In genomic region chr4:15197005-15197404, GRCh38 we compare ENCODE assay signal across 10 cellular contexts.
DNase-seq lines count a peak whose midpoint lies in the region; ATAC-seq and TF ChIP-seq lines count a peak whose summit lies in the region.
"Had no signal": no experiment of that assay in that cellular context is flagged by ENCODE, and none has a peak within 500 bp of the region (broad histone marks: within the 10 kb centered on the region; RNA-seq: fewer than 3 reads in every experiment).

No MANE protein-coding gene starts in this region.

- intact Hi-C loops in naive thymus-derived CD4-positive, alpha-beta T cell (cut with micrococcal nuclease) = no loop called here

- no peak overlapping the region for H3K4me3 ChIP-seq in AG04450 (ENCODE audit: low read depth, low read length)
- H3K4me3 ChIP-seq in astrocyte of the spinal cord (ENCODE audit: low read depth, low read length) = no peak overlapping the region
- no peak overlapping the region for H3K4me3 ChIP-seq in naive thymus-derived CD4-positive, alpha-beta T cell (ENCODE audit: low read length)

- H3K27ac Mint-ChIP-seq in naive thymus-derived CD4-positive, alpha-beta T cell = no peak overlapping the region

- in situ Hi-C loops in astrocyte of the spinal cord (cut with HindIII; ENCODE audit: low sequenced_read_pairs) = no loop called here
- in situ Hi-C loops in ACHN (cut with HindIII; ENCODE audit: low pct_ligation_motif_present, low pct_unique_long_range_greater_than_20kb, low sequenced_read_pairs) = no loop called here

- H3K27me3 Mint-ChIP-seq in naive thymus-derived CD4-positive, alpha-beta T cell = peaks cover 0 to 6% (median 0%) of the 10 kb centered on the region in 5 donors

- no peaks in the 10 kb centered on the region for H3K27me3 ChIP-seq in AG04450 (ENCODE audit: control insufficient read depth, insufficient read depth, low read length)
- H3K27me3 ChIP-seq in naive thymus-derived CD4-positive, alpha-beta T cell (ENCODE audit: control insufficient read depth in 2 of 2, insufficient read depth in 2 of 2, low read length in 2 of 2) = no peaks in the 10 kb centered on the region

- H3K4me1 Mint-ChIP-seq in naive thymus-derived CD4-positive, alpha-beta T cell = no peaks in the 10 kb centered on the region

- CTCF ChIA-PET in AG04450 (lab: Charles Lee) = interaction anchor here (0.7 to 2.1 kb wide), 9 partner anchors 11 to 1543 kb away, joined by 3 to 8 read pairs (median 4); no protein-coding TSS in a partner anchor
- CTCF ChIA-PET in naive thymus-derived CD4-positive, alpha-beta T cell (lab: Charles Lee) = no interaction called here

- H3K27ac ChIP-seq in AG04450 (ENCODE audit: low read depth, low read length) = no peak overlapping the region
- H3K27ac ChIP-seq in naive thymus-derived CD4-positive, alpha-beta T cell (ENCODE audit: low read depth, low read length) = no peak overlapping the region

- no peaks in the 10 kb centered on the region for H3K36me3 ChIP-seq in naive thymus-derived CD4-positive, alpha-beta T cell (ENCODE audit: control insufficient read depth in 2 of 3, insufficient read depth in 3 of 3, low read length in 3 of 3)

- H3K36me3 Mint-ChIP-seq in naive thymus-derived CD4-positive, alpha-beta T cell = no peaks in the 10 kb centered on the region

- no peak overlapping the region for H3K4me3 Mint-ChIP-seq in naive thymus-derived CD4-positive, alpha-beta T cell

- H3K9me3 Mint-ChIP-seq in naive thymus-derived CD4-positive, alpha-beta T cell = no peaks in the 10 kb centered on the region

- no peaks in the 10 kb centered on the region for H3K4me1 ChIP-seq in naive thymus-derived CD4-positive, alpha-beta T cell (ENCODE audit: control insufficient read depth in 2 of 2, insufficient read depth in 2 of 2, low read length in 2 of 2)

- no peak for ATAC-seq in naive thymus-derived CD4-positive, alpha-beta T cell
- ATAC-seq in GM18868 (IDR thresholded peaks at IDR 0.05; ENCODE audit: unreplicated experiment) = no peak

- TF ChIP-seq EP300 in Ishikawa (IDR thresholded peaks at IDR 0.05; ENCODE audit: borderline replicate concordance) = no peak

- TF ChIP-seq CTCF in AG04450 (IDR thresholded peaks at IDR 0.05; ENCODE audit: low read depth, low read length) = peak; percentile 51
- peak; percentile 54 for TF ChIP-seq CTCF in astrocyte of the spinal cord (IDR thresholded peaks at IDR 0.05; ENCODE audit: low read depth, low read length)
- no peak for TF ChIP-seq CTCF in GM20000 (IDR thresholded peaks at IDR 0.05; ENCODE audit: extremely low read depth, missing control alignments)

- no peaks in the 10 kb centered on the region for H3K9me3 ChIP-seq in AG04450 (ENCODE audit: control insufficient read depth, insufficient read depth, low read length)
- H3K9me3 ChIP-seq in naive thymus-derived CD4-positive, alpha-beta T cell (ENCODE audit: control insufficient read depth in 2 of 3, low read length in 3 of 3) = no peaks in the 10 kb centered on the region

- TF ChIP-seq RAD21 in Ishikawa (IDR thresholded peaks at IDR 0.05; ENCODE audit: low read depth) = peak; percentile 26; the same call in 1 of the 2 replicates

- DNase-seq in AG04450 (ENCODE audit: low read depth, low spot score) (no peak), astrocyte of the spinal cord (ENCODE audit: low read depth, low spot score) (peak; percentile 69), iPS-NIHi7 (ENCODE audit: extremely low spot score) (peak; percentile 73), GM20000 (ENCODE audit: low spot score) (no peak), ACHN (no peak)
- no peak for DNase-seq in naive thymus-derived CD4-positive, alpha-beta T cell
- DNase-seq: NCI-H1694 treated with DMSO at 0.1 percent for 48 hours; stimulated activated CD4-positive, alpha-beta T cell treated with anti-CD3 and anti-CD28 coated beads, Interleukin-15, amount 100 ng/mL, for 24 hours had no signal

- POLR2A ChIA-PET in AG04450 (lab: Yijun Ruan, JAX) = no interaction called here
- POLR2A ChIA-PET in naive thymus-derived CD4-positive, alpha-beta T cell (lab: Charles Lee) = interaction anchor here (0.5 kb wide), 1 partner anchor 81 kb away, joined by 5 read pairs; no protein-coding TSS in a partner anchor

TF ChIP-seq in Ishikawa, 13 proteins besides CTCF, POLR2A, EP300 and RAD21:
- no peak for TF ChIP-seq REST (IDR thresholded peaks at IDR 0.05; ENCODE audit: low read depth)
- no peak for TF ChIP-seq EGR1 (IDR thresholded peaks at IDR 0.05)
- TF ChIP-seq NFIC (IDR thresholded peaks at IDR 0.05) = no peak
- no peak for TF ChIP-seq USF1 (IDR thresholded peaks at IDR 0.05)
- TF ChIP-seq TAF1 (IDR thresholded peaks at IDR 0.05; ENCODE audit: low read depth) = no peak
TF ChIP-seq in Ishikawa: peak in this region for 0.

Comparison
In these comparisons a context has a peak if more than half of its experiments do, and no peak if none do; other contexts are left out.
1. DNase-seq: peak in astrocyte of the spinal cord (single experiment) and iPS-NIHi7 (single experiment); none in AG04450 (single experiment), GM20000 (single experiment), naive thymus-derived CD4-positive, alpha-beta T cell (0 of 9) and ACHN (single experiment).